ENCODE assay signal across 8 cellular contexts in genomic region chr11:74492974-74493815, GRCh38. TPM values are rescaled to one million over a fixed set of nuclear protein-coding genes. Genes with fewer than 3 reads are reported as not detected.
DNase-seq lines count a peak whose midpoint lies in the region; ATAC-seq and TF ChIP-seq lines count a peak whose summit lies in the region.

Gene LIPT2, minus strand, starts transcription at chr11:74493724. Its CDS starts 21 bp downstream, at chr11:74493703.

- no peaks in the 10 kb centered on the region for H3K9me3 Mint-ChIP-seq in activated CD8-positive, alpha-beta memory T cell treated with anti-CD3 and anti-CD28 coated beads, Interleukin-2, amount 10 ng/mL, durations not matched to agents 7 days and 5 days (ENCODE audit: low read depth)
- peaks cover 28% of the 10 kb centered on the region for H3K9me3 Mint-ChIP-seq in endodermal cell

- H3K4me2 ChIP-seq in mesendoderm (ENCODE audit: low read length), result peak within 1 kb of the TSS; percentile 96

- H2BK120ac ChIP-seq in mesendoderm (ENCODE audit: low read depth, low read length), result peak within 1 kb of the TSS; percentile 33

- H3K9me3 ChIP-seq in endodermal cell (ENCODE audit: control insufficient read depth, low read length), result peaks cover 13% of the 10 kb centered on the region

- H3K18ac ChIP-seq in mesendoderm (ENCODE audit: low read length), result peak within 1 kb of the TSS; percentile 43

- no peak within 1 kb of the TSS for H2BK15ac ChIP-seq in mesendoderm (replicated peaks; ENCODE audit: low read depth)

- peak within 1 kb of the TSS; percentile 99 for H3K56ac ChIP-seq in mesendoderm (ENCODE audit: low read length)

- H3K27ac Mint-ChIP-seq in activated CD8-positive, alpha-beta memory T cell treated with anti-CD3 and anti-CD28 coated beads, Interleukin-2, amount 10 ng/mL, durations not matched to agents 7 days and 5 days, result peak within 1 kb of the TSS; percentile 85
- H3K27ac Mint-ChIP-seq in endodermal cell, result peak within 1 kb of the TSS; percentile 93

- H3K27me3 ChIP-seq in endodermal cell (ENCODE audit: control insufficient read depth, insufficient read depth, low read length, poor library complexity, severe bottlenecking), result no peaks in the 10 kb centered on the region
- H3K27me3 ChIP-seq in mesendoderm (ENCODE audit: insufficient read depth, low read length, poor library complexity), result no peaks in the 10 kb centered on the region

- peak within 1 kb of the TSS; percentile 75 for H3K4me3 Mint-ChIP-seq in activated CD8-positive, alpha-beta memory T cell treated with anti-CD3 and anti-CD28 coated beads, Interleukin-2, amount 10 ng/mL, durations not matched to agents 7 days and 5 days
- H3K4me3 Mint-ChIP-seq in endodermal cell, result peak within 1 kb of the TSS; percentile 63

- no peaks in the 10 kb centered on the region for H3K79me2 ChIP-seq in mesendoderm (ENCODE audit: control insufficient read depth, insufficient read depth, low read length)

- peaks cover 17% of the 10 kb centered on the region for H3K4me1 Mint-ChIP-seq in activated CD8-positive, alpha-beta memory T cell treated with anti-CD3 and anti-CD28 coated beads, Interleukin-2, amount 10 ng/mL, durations not matched to agents 7 days and 5 days
- H3K4me1 Mint-ChIP-seq in endodermal cell, result peaks cover 10% of the 10 kb centered on the region

- H3K9ac ChIP-seq in endodermal cell (ENCODE audit: extremely low read depth, low read length, poor library complexity, severe bottlenecking), result peak within 1 kb of the TSS; percentile 74
- H3K9ac ChIP-seq in mesendoderm (ENCODE audit: low read length), result peak within 1 kb of the TSS; percentile 91

- TF ChIP-seq CTCF in endodermal cell (conservative IDR thresholded peaks at IDR 0.05), result no peak

- peak within 1 kb of the TSS; percentile 88 for H2BK5ac ChIP-seq in mesendoderm (ENCODE audit: low read length)

- H3K23ac ChIP-seq in mesendoderm (ENCODE audit: low read length), result peak within 1 kb of the TSS; percentile 97

- 0% methylated on average over 24 to 97 of the region's 97 CpGs for WGBS in endodermal cell (ENCODE audit: insufficient coverage in 1 of 2, insufficient read length in 1 of 2), 2 experiments
- WGBS in mesendoderm (ENCODE audit: extremely low coverage, insufficient coverage, low lambda C conversion rate), result no CpG with 5 or more reads among the region's 97 CpGs

- peak; percentile 94 for ATAC-seq in GM21367 (IDR thresholded peaks at IDR 0.05; ENCODE audit: unreplicated experiment)
- ATAC-seq in activated CD8-positive, alpha-beta memory T cell treated with anti-CD3 and anti-CD28 coated beads, Interleukin-2, amount 10 ng/mL, durations not matched to agents 7 days and 5 days, result peak; percentile 99

- H3K4me1 ChIP-seq in endodermal cell (ENCODE audit: control insufficient read depth, insufficient read depth, low read length), result no peaks in the 10 kb centered on the region
- peaks cover 5% of the 10 kb centered on the region for H3K4me1 ChIP-seq in mesendoderm (ENCODE audit: control insufficient read depth, low read depth, low read length)

- no peak within 1 kb of the TSS for H4K5ac ChIP-seq in mesendoderm (ENCODE audit: low read length)

- H4K8ac ChIP-seq in mesendoderm (ENCODE audit: low read depth, low read length), result peak within 1 kb of the TSS; percentile 60

- H3K4ac ChIP-seq in mesendoderm (ENCODE audit: low read depth, low read length), result peak within 1 kb of the TSS; percentile 87

- H2AK5ac ChIP-seq in mesendoderm (ENCODE audit: low read length), result peak within 1 kb of the TSS; percentile 44

- CTCF ChIA-PET in activated CD8-positive, alpha-beta memory T cell treated with anti-CD3 and anti-CD28 coated beads, Interleukin-2, amount 10 ng/mL, durations not matched to agents 7 days and 5 days (lab: Charles Lee), result interaction anchor here (0.6 to 1.9 kb wide), 8 partner anchors 17 to 647 kb away, joined by 3 to 10 read pairs (median 4); partner anchors contain the start of gene POLD3

- no peaks in the 10 kb centered on the region for H3K36me3 Mint-ChIP-seq in activated CD8-positive, alpha-beta memory T cell treated with anti-CD3 and anti-CD28 coated beads, Interleukin-2, amount 10 ng/mL, durations not matched to agents 7 days and 5 days
- H3K36me3 Mint-ChIP-seq in endodermal cell (ENCODE audit: low read depth), result peaks cover 26% of the 10 kb centered on the region

- no peaks in the 10 kb centered on the region for H3K79me1 ChIP-seq in mesendoderm (ENCODE audit: low read length)

- H3K27ac ChIP-seq in endodermal cell (ENCODE audit: low read depth, low read length), result peak within 1 kb of the TSS; percentile 96
- peak within 1 kb of the TSS; percentile 99 for H3K27ac ChIP-seq in mesendoderm (ENCODE audit: low read depth, low read length)

- H3K36me3 ChIP-seq in endodermal cell (ENCODE audit: control insufficient read depth, insufficient read depth, low read length), result no peaks in the 10 kb centered on the region
- no peaks in the 10 kb centered on the region for H3K36me3 ChIP-seq in mesendoderm (ENCODE audit: control insufficient read depth, insufficient read depth, low read length)

- DNase-seq in COR-L47 (lab: John Stamatoyannopoulos, UW), result peak; percentile 98
- DNase-seq in HT1080 (ENCODE audit: low read depth), result peak; percentile 96
- DNase-seq in NOMO-1 (lab: John Stamatoyannopoulos, UW; ENCODE audit: unreplicated experiment in 2 of 2), result peak; percentile 92 to 98
- peak; percentile 98 for DNase-seq in activated CD8-positive, alpha-beta memory T cell treated with anti-CD3 and anti-CD28 coated beads, Interleukin-2, amount 10 ng/mL, durations not matched to agents 7 days and 5 days
- peak; percentile 99 for DNase-seq in endodermal cell
- DNase-seq in mesendoderm, result peak; percentile 99
- peak; percentile 95 for DNase-seq in stimulated activated CD8-positive, alpha-beta memory T cell treated with anti-CD3 and anti-CD28 coated beads, Interleukin-12 subunit alpha, Interleukin-12 subunit beta, amount 100 ng/mL, for 4 hours (ENCODE audit: low read depth)

- H3K27me3 Mint-ChIP-seq in activated CD8-positive, alpha-beta memory T cell treated with anti-CD3 and anti-CD28 coated beads, Interleukin-2, amount 10 ng/mL, durations not matched to agents 7 days and 5 days, result no peaks in the 10 kb centered on the region
- H3K27me3 Mint-ChIP-seq in endodermal cell (ENCODE audit: insufficient read depth), result no peaks in the 10 kb centered on the region

- H3K4me3 ChIP-seq in endodermal cell (ENCODE audit: low read length), result peak within 1 kb of the TSS; percentile 81
- peak within 1 kb of the TSS; percentile 64 for H3K4me3 ChIP-seq in mesendoderm (ENCODE audit: low read length)

RNA-seq across cellular contexts. Expression of gene LIPT2, which starts in this region (rescaled TPM):
- total RNA-seq in HT1080 (2014; rRNA removed; shearing (Covaris generic)), result 2.9 and 3.7 TPM in 2 replicates
- polyA plus RNA-seq in HT1080 (2015; cell fraction: cytosol; rRNA removed), result 2.5 and 3.5 TPM in 2 replicates
- 1.1 and 2.5 TPM in 2 replicates for polyA plus RNA-seq in HT1080 (2015; cell fraction: nucleus; rRNA removed)
- 1 to 10 TPM in 1 of 2 experiments, under 1 TPM in 1; 0.82 to 2.5 TPM for total RNA-seq in activated CD8-positive, alpha-beta memory T cell treated with anti-CD3 and anti-CD28 coated beads, Interleukin-2, amount 10 ng/mL, durations not matched to agents 7 days and 5 days
- 1 to 10 TPM; 6.7 to 9.4 TPM for total RNA-seq in endodermal cell
- polyA plus RNA-seq in endodermal cell (2013, experiment 1 of 2), result 5.6 TPM
- polyA plus RNA-seq in endodermal cell (2013, experiment 2 of 2), result 4.8 TPM
- 8.3 TPM for polyA plus RNA-seq in mesendoderm (2013, experiment 1 of 2)
- 9.1 TPM for polyA plus RNA-seq in mesendoderm (2013, experiment 2 of 2)

Comparison
In these comparisons a context has a peak if more than half of its experiments do, and no peak if none do; other contexts are left out.
1. Peak in every context shown above with its lines: DNase-seq, ATAC-seq, H3K4me3 ChIP-seq and H3K27ac ChIP-seq.